In genomic region chr17:7234100-7235012, GRCh38 we compare ENCODE assay signal across 1 cellular context.
A peak's percentile ranks its signal among the peaks of the same experiment; 100 is the strongest.
TF ChIP-seq lines count a peak whose summit lies in the region.

TSS of gene DVL2 (minus strand) at chr17:7234517. CDS start at chr17:7234262, 255 bp downstream.

TF ChIP-seq in K562, 482 proteins besides CTCF, POLR2A, EP300 and RAD21 (continued from another document and continues in another):
- TF ChIP-seq PKNOX1 (IDR thresholded peaks at IDR 0.05) (no peak), ASH1L (IDR thresholded peaks at IDR 0.05; ENCODE audit: borderline replicate concordance, low read depth, partially characterized antibody) (no peak), CBX5 (IDR thresholded peaks at IDR 0.05; ENCODE audit: borderline replicate concordance, low read depth) (no peak), E2F6 (IDR thresholded peaks at IDR 0.05; ENCODE audit: borderline replicate concordance in 1 of 2, extremely low read depth in 1 of 2, insufficient read depth in 1 of 2, insufficient read length in 1 of 2, low read depth in 1 of 2, low read length in 1 of 2, poor library complexity in 1 of 2, severe bottlenecking in 1 of 2) (peak; percentile 64 to 89), ZNF282 (CRISPR knock-in tag; IDR thresholded peaks at IDR 0.05) (no peak), TRIM28 (IDR thresholded peaks at IDR 0.05) (no peak), ETV5 (CRISPR knock-in tag; IDR thresholded peaks at IDR 0.05; ENCODE audit: low read depth) (no peak), ETV6 (IDR thresholded peaks at IDR 0.05; ENCODE audit: borderline replicate concordance in 1 of 2, low read depth in 2 of 2, low read length in 1 of 2) (peak in 1 of 2 experiments; percentile 48; a peak in 1 of 4 replicates), ETV6 (CRISPR knock-in tag; IDR thresholded peaks at IDR 0.05; ENCODE audit: borderline replicate concordance) (no peak), ATF3 (IDR thresholded peaks at IDR 0.05) (0 out of 2 replicates have a peak, but pooled peaks have one; percentile 28), ATF3 (CRISPR knock-in tag; conservative IDR thresholded peaks at IDR 0.05) (no peak), RFX1 (IDR thresholded peaks at IDR 0.05) (no peak), SAP30 (IDR thresholded peaks at IDR 0.05; ENCODE audit: borderline replicate concordance, insufficient read depth, low read depth, low read length, poor library complexity, severe bottlenecking) (peak; percentile 47), HMG20B (CRISPR knock-in tag; IDR thresholded peaks at IDR 0.05) (no peak), ESRRA (IDR thresholded peaks at IDR 0.05; ENCODE audit: borderline replicate concordance, low read depth) (no peak; the same call in 1 of the 2 replicates), EZH2 (IDR thresholded peaks at IDR 0.05; ENCODE audit: borderline replicate concordance, low read depth, low read length) (no peak), JUND (IDR thresholded peaks at IDR 0.05; ENCODE audit: borderline replicate concordance, low read depth, low read length) (peak; percentile 49; the same call in 1 of the 2 replicates), JUND (tag; IDR thresholded peaks at IDR 0.05; ENCODE audit: borderline replicate concordance, low read depth, low read length) (no peak; the same call in 2 of the 3 replicates), ZSCAN29 (IDR thresholded peaks at IDR 0.05) (no peak), IRF2 (CRISPR knock-in tag; IDR thresholded peaks at IDR 0.05) (no peak), NRF1 (conservative IDR thresholded peaks at IDR 0.05 in 1 of 2, IDR thresholded peaks at IDR 0.05 in 1 of 2) (peak; percentile 89 to 90), ZNF584 (CRISPR knock-in tag; IDR thresholded peaks at IDR 0.05; ENCODE audit: low read depth) (0 out of 2 replicates have a peak, but pooled peaks have one; percentile 30), ARID1B (IDR thresholded peaks at IDR 0.05) (no peak), DLX4 (CRISPR knock-in tag; IDR thresholded peaks at IDR 0.05) (no peak), C11orf30 (IDR thresholded peaks at IDR 0.05; ENCODE audit: low read depth) (peak; percentile 90), ZEB2 (IDR thresholded peaks at IDR 0.05) (peak; percentile 27; the same call in 1 of the 2 replicates), TCF7 (IDR thresholded peaks at IDR 0.05; ENCODE audit: borderline replicate concordance) (no peak), CEBPG (CRISPR knock-in tag; IDR thresholded peaks at IDR 0.05) (no peak), CEBPG (tag; conservative IDR thresholded peaks at IDR 0.05 in 1 of 2, IDR thresholded peaks at IDR 0.05 in 1 of 2) (no peak), ATF4 (CRISPR knock-in tag; IDR thresholded peaks at IDR 0.05) (0 out of 2 replicates have a peak, but pooled peaks have one; percentile 58), ZNF707 (CRISPR knock-in tag; conservative IDR thresholded peaks at IDR 0.05) (no peak), SAFB (IDR thresholded peaks at IDR 0.05; ENCODE audit: borderline replicate concordance, low read depth, low read length) (no peak; the same call in 1 of the 2 replicates), ARID4B (CRISPR knock-in tag; IDR thresholded peaks at IDR 0.05) (peak; percentile 89), POLR2G (IDR thresholded peaks at IDR 0.05; ENCODE audit: low read depth, low read length) (peak; percentile 93), ETS2 (tag; IDR thresholded peaks at IDR 0.05; ENCODE audit: borderline replicate concordance, poor library complexity, severe bottlenecking) (no peak), EHMT2 (IDR thresholded peaks at IDR 0.05) (no peak), ZNF165 (CRISPR knock-in tag; IDR thresholded peaks at IDR 0.05; ENCODE audit: borderline replicate concordance) (no peak), SRSF7 (optimal IDR thresholded peaks at IDR 0.05; ENCODE audit: low read depth, low read length) (no peak), CBX3 (IDR thresholded peaks at IDR 0.05; ENCODE audit: borderline replicate concordance in 1 of 2, low read length in 2 of 2) (no peak), SIX5 (IDR thresholded peaks at IDR 0.05; ENCODE audit: borderline replicate concordance in 1 of 2, insufficient read depth in 1 of 2, low read depth in 1 of 2, low read length in 2 of 2) (no peak; a peak in 1 of 4 replicates), YY1 (IDR thresholded peaks at IDR 0.05; ENCODE audit: borderline replicate concordance in 1 of 3, control insufficient read depth in 1 of 3, extremely low read depth in 1 of 3, insufficient read depth in 3 of 3, insufficient read length in 1 of 3, insufficient replicate concordance in 2 of 3, low read depth in 1 of 3, low read length in 2 of 3) (peak in 1 of 3 experiments; percentile 66), TFAP4 (CRISPR knock-in tag; IDR thresholded peaks at IDR 0.05; ENCODE audit: borderline replicate concordance) (peak; percentile 80; the same call in 1 of the 2 replicates), SRSF9 (IDR thresholded peaks at IDR 0.05; ENCODE audit: borderline replicate concordance, low read depth, low read length) (no peak), FOXK2 (conservative IDR thresholded peaks at IDR 0.05 in 1 of 2, IDR thresholded peaks at IDR 0.05 in 1 of 2; ENCODE audit: low read depth in 2 of 2) (peak in 1 of 2 experiments; percentile 91; a peak in 2 of 4 replicates)
- TF ChIP-seq, protein P1, sequence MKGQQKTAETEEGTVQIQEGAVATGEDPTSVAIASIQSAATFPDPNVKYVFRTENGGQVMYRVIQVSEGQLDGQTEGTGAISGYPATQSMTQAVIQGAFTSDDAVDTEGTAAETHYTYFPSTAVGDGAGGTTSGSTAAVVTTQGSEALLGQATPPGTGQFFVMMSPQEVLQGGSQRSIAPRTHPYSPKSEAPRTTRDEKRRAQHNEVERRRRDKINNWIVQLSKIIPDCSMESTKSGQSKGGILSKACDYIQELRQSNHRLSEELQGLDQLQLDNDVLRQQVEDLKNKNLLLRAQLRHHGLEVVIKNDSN (CRISPR knock-in tag; IDR thresholded peaks at IDR 0.05), result peak; percentile 99
- TF ChIP-seq, protein P2, sequence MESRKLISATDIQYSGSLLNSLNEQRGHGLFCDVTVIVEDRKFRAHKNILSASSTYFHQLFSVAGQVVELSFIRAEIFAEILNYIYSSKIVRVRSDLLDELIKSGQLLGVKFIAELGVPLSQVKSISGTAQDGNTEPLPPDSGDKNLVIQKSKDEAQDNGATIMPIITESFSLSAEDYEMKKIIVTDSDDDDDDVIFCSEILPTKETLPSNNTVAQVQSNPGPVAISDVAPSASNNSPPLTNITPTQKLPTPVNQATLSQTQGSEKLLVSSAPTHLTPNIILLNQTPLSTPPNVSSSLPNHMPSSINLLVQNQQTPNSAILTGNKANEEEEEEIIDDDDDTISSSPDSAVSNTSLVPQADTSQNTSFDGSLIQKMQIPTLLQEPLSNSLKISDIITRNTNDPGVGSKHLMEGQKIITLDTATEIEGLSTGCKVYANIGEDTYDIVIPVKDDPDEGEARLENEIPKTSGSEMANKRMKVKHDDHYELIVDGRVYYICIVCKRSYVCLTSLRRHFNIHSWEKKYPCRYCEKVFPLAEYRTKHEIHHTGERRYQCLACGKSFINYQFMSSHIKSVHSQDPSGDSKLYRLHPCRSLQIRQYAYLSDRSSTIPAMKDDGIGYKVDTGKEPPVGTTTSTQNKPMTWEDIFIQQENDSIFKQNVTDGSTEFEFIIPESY (CRISPR knock-in tag; IDR thresholded peaks at IDR 0.05), result no peak
- TF ChIP-seq, protein P3, sequence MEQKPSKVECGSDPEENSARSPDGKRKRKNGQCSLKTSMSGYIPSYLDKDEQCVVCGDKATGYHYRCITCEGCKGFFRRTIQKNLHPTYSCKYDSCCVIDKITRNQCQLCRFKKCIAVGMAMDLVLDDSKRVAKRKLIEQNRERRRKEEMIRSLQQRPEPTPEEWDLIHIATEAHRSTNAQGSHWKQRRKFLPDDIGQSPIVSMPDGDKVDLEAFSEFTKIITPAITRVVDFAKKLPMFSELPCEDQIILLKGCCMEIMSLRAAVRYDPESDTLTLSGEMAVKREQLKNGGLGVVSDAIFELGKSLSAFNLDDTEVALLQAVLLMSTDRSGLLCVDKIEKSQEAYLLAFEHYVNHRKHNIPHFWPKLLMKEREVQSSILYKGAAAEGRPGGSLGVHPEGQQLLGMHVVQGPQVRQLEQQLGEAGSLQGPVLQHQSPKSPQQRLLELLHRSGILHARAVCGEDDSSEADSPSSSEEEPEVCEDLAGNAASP (IDR thresholded peaks at IDR 0.05), result no peak
